In genomic region chr22:20979940-20980453, GRCh38 we compare ENCODE assay signal across 11 cellular contexts. TPM values are rescaled to one million over a fixed set of nuclear protein-coding genes. Genes with fewer than 3 reads are reported as not detected.
DNase-seq lines count a peak whose midpoint lies in the region; ATAC-seq and TF ChIP-seq lines count a peak whose summit lies in the region.
"Had no signal": no experiment of that assay in that cellular context is flagged by ENCODE, and none has a peak within 500 bp of the region (broad histone marks: within the 10 kb centered on the region; RNA-seq: fewer than 3 reads in every experiment).

No MANE protein-coding gene starts in this region.

- DNase-seq in activated T-cell treated with anti-CD3 and anti-CD28 coated beads, Interleukin-2, amount 50 U/mL, for 24 hours, result no peak
- DNase-seq in activated T-cell treated with anti-CD3 and anti-CD28 coated beads, Interleukin-2, amount 50 U/mL, for 72 hours, result no peak
- DNase-seq in coronary artery (ENCODE audit: low spot score), result no peak
- no peak for DNase-seq in lower lobe of right lung
- DNase-seq in suprapubic skin (ENCODE audit: low spot score in 2 of 2), result no peak
- no peak for DNase-seq in stimulated activated CD4-positive, alpha-beta T cell treated with anti-CD3 and anti-CD28 coated beads, Interleukin-12 subunit alpha, Interleukin-12 subunit beta, amount 100 ng/mL, for 4 hours
- no peak for DNase-seq in NCI-H187 (lab: John Stamatoyannopoulos, UW)
- DNase-seq in NCI-H1436 treated with DMSO at 0.1 percent for 48 hours (lab: John Stamatoyannopoulos, UW), result no peak
- DNase-seq: AML-193 had no signal

- H3K9me3 Mint-ChIP-seq in activated T-cell treated with anti-CD3 and anti-CD28 coated beads, Interleukin-2, amount 50 U/mL, for 24 hours, result no peaks in the 10 kb centered on the region
- peaks cover 3 to 6% of the 10 kb centered on the region in 2 donors for H3K9me3 Mint-ChIP-seq in activated T-cell treated with anti-CD3 and anti-CD28 coated beads, Interleukin-2, amount 50 U/mL, for 72 hours

- no peak overlapping the region for H3K27ac ChIP-seq in coronary artery
- H3K27ac ChIP-seq in lower lobe of right lung, result no peak overlapping the region
- H3K27ac ChIP-seq in suprapubic skin, result no peak overlapping the region
- H3K27ac ChIP-seq: pancreas had no signal

- H3K27me3 ChIP-seq in lower lobe of right lung (ENCODE audit: low read depth) (no peaks in the 10 kb centered on the region), suprapubic skin (no peaks in the 10 kb centered on the region)
- H3K27me3 ChIP-seq: pancreas had no signal

- intact Hi-C loops in lower lobe of right lung (cut with DNase I), result no loop called here

- no peak for TF ChIP-seq EP300 in suprapubic skin (IDR thresholded peaks at IDR 0.05)

- TF ChIP-seq POLR2A in suprapubic skin (IDR thresholded peaks at IDR 0.05), result no peak

- TF ChIP-seq CTCF in coronary artery (IDR thresholded peaks at IDR 0.05), result no peak
- TF ChIP-seq CTCF in lower lobe of right lung (IDR thresholded peaks at IDR 0.05), result no peak
- no peak for TF ChIP-seq CTCF in suprapubic skin (IDR thresholded peaks at IDR 0.05)

- H3K4me3 ChIP-seq in coronary artery (peak overlapping the region; percentile 30), lower lobe of right lung (peak overlapping the region; percentile 43), suprapubic skin (peak overlapping the region; percentile 34)

- H3K36me3 ChIP-seq in lower lobe of right lung, result peaks cover 3% of the 10 kb centered on the region
- H3K36me3 ChIP-seq in suprapubic skin, result no peaks in the 10 kb centered on the region
- H3K36me3 ChIP-seq: pancreas had no signal

- H3K4me1 Mint-ChIP-seq in activated T-cell treated with anti-CD3 and anti-CD28 coated beads, Interleukin-2, amount 50 U/mL, for 24 hours (ENCODE audit: low read depth), result peaks cover 40% of the 10 kb centered on the region
- peaks cover 52% of the 10 kb centered on the region for H3K4me1 Mint-ChIP-seq in activated T-cell treated with anti-CD3 and anti-CD28 coated beads, Interleukin-2, amount 50 U/mL, for 72 hours (ENCODE audit: low read depth)

- peaks cover 33% of the 10 kb centered on the region for H3K4me1 ChIP-seq in lower lobe of right lung
- peaks cover 43% of the 10 kb centered on the region for H3K4me1 ChIP-seq in suprapubic skin

- ATAC-seq in activated T-cell treated with anti-CD3 and anti-CD28 coated beads, Interleukin-2, amount 50 U/mL, for 72 hours (replicated peaks in 1 of 2), result no peak
- ATAC-seq in lower lobe of right lung, result no peak
- ATAC-seq: SK-N-SH treated with all-trans-retinoic acid at 6 μM for 48 hours had no signal

- peaks cover 29% of the 10 kb centered on the region for H3K36me3 Mint-ChIP-seq in activated T-cell treated with anti-CD3 and anti-CD28 coated beads, Interleukin-2, amount 50 U/mL, for 24 hours (ENCODE audit: low read depth)
- H3K36me3 Mint-ChIP-seq in activated T-cell treated with anti-CD3 and anti-CD28 coated beads, Interleukin-2, amount 50 U/mL, for 72 hours (ENCODE audit: insufficient read depth in 2 of 2), result peaks cover 3 to 11% of the 10 kb centered on the region in 2 donors

- H3K27ac Mint-ChIP-seq in activated T-cell treated with anti-CD3 and anti-CD28 coated beads, Interleukin-2, amount 50 U/mL, for 24 hours, result peak overlapping the region; percentile 90
- H3K27ac Mint-ChIP-seq in activated T-cell treated with anti-CD3 and anti-CD28 coated beads, Interleukin-2, amount 50 U/mL, for 72 hours, result no peak overlapping the region

- no peaks in the 10 kb centered on the region for H3K27me3 Mint-ChIP-seq in activated T-cell treated with anti-CD3 and anti-CD28 coated beads, Interleukin-2, amount 50 U/mL, for 24 hours
- no peaks in the 10 kb centered on the region for H3K27me3 Mint-ChIP-seq in activated T-cell treated with anti-CD3 and anti-CD28 coated beads, Interleukin-2, amount 50 U/mL, for 72 hours (ENCODE audit: low read depth)

- WGBS in suprapubic skin, result 19% methylated on average over 12 of the region's 13 CpGs

- H3K9me3 ChIP-seq in lower lobe of right lung, result peaks cover 4% of the 10 kb centered on the region
- no peaks in the 10 kb centered on the region for H3K9me3 ChIP-seq in suprapubic skin
- H3K9me3 ChIP-seq: pancreas had no signal

- H3K4me3 Mint-ChIP-seq in activated T-cell treated with anti-CD3 and anti-CD28 coated beads, Interleukin-2, amount 50 U/mL, for 24 hours, result peak overlapping the region; percentile 57
- H3K4me3 Mint-ChIP-seq in activated T-cell treated with anti-CD3 and anti-CD28 coated beads, Interleukin-2, amount 50 U/mL, for 72 hours, result peak overlapping the region in 1 of 2 donors; percentile 0

RNA-seq across cellular contexts. Expression of gene LZTR1, which starts 2.1 kb away (rescaled TPM):
- 10 to 100 TPM; 30.6 to 42.8 TPM for total RNA-seq in activated T-cell treated with anti-CD3 and anti-CD28 coated beads, Interleukin-2, amount 50 U/mL, for 72 hours
- total RNA-seq in lower lobe of right lung, result 51.6 TPM
- 10 to 100 TPM; 29.3 to 75.6 (median 46.9) TPM for total RNA-seq in suprapubic skin

RNA-seq across cellular contexts. Expression of gene AIFM3, which starts 12.9 kb away (rescaled TPM):
- under 1 TPM in 1 of 2 donors, not detected in 1; 0.58 TPM for total RNA-seq in activated T-cell treated with anti-CD3 and anti-CD28 coated beads, Interleukin-2, amount 50 U/mL, for 72 hours
- 12.3 TPM for total RNA-seq in lower lobe of right lung
- total RNA-seq in suprapubic skin, result under 1 TPM in 1 of 4 donors, not detected in 3; 0.72 TPM

RNA-seq across cellular contexts. Expression of gene THAP7, which starts 21.9 kb away (rescaled TPM):
- total RNA-seq in activated T-cell treated with anti-CD3 and anti-CD28 coated beads, Interleukin-2, amount 50 U/mL, for 72 hours, result 10 to 100 TPM; 29.5 to 31.2 TPM
- total RNA-seq in lower lobe of right lung (24.3 TPM), suprapubic skin (10 to 100 TPM; 33.9 to 57.0 (median 37.4) TPM)

RNA-seq across cellular contexts. Expression of gene P2RX6, which starts 35.0 kb away (rescaled TPM):
- under 1 TPM; 0.29 to 0.30 TPM for total RNA-seq in activated T-cell treated with anti-CD3 and anti-CD28 coated beads, Interleukin-2, amount 50 U/mL, for 72 hours
- total RNA-seq in lower lobe of right lung (2.1 TPM), suprapubic skin (1 to 10 TPM in 3 of 4 donors, under 1 TPM in 1; 0.21 to 3.1 (median 1.0) TPM)

RNA-seq across cellular contexts. Expression of gene SLC7A4, which starts 52.4 kb away (rescaled TPM):
- not detected for total RNA-seq in activated T-cell treated with anti-CD3 and anti-CD28 coated beads, Interleukin-2, amount 50 U/mL, for 72 hours
- total RNA-seq in lower lobe of right lung, result 0.47 TPM
- 1 to 10 TPM in 3 of 4 donors, under 1 TPM in 1; 0.48 to 2.2 (median 1.6) TPM for total RNA-seq in suprapubic skin
